Comparison of ENCODE assay signal across 8 cellular contexts in the genomic region with DNA sequence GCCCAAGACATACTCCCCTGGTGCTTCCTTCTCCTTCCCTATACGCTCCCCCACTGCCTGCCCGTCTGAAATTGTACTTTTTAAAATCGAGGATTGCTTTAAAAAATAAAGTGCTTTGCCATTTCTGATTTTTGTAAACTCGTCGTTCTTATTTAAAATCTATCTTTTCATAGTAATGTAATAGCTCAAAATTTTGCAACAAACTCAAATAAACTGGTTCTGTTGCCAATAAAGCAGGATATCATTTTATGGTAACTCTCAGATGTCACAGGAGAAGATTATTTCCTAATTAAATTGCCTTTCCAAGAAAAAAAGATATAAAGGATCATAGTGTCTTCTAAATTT. TPM values are rescaled to one million over a fixed set of nuclear protein-coding genes. Genes with fewer than 3 reads are reported as not detected.
DNase-seq lines count a peak whose midpoint lies in the region; ATAC-seq, FAIRE-seq and TF ChIP-seq lines count a peak whose summit lies in the region.

No MANE protein-coding gene starts in this region.

- H4K20me1 ChIP-seq in SK-N-SH (ENCODE audit: insufficient read depth): no peaks in the 10 kb centered on the region

- TF ChIP-seq CTCF in SK-N-SH (IDR thresholded peaks at IDR 0.05): no peak
- TF ChIP-seq CTCF in kidney (IDR thresholded peaks at IDR 0.05; ENCODE audit: borderline replicate concordance, extremely low read depth, insufficient read depth): no peak

- H3K27ac Mint-ChIP-seq in activated naive CD8-positive, alpha-beta T cell treated with anti-CD3 and anti-CD28 coated beads, Interleukin-2, amount 10 ng/mL, durations not matched to agents 7 days and 5 days: peak overlapping the region; percentile 88

- H3K27me3 Mint-ChIP-seq in activated naive CD8-positive, alpha-beta T cell treated with anti-CD3 and anti-CD28 coated beads, Interleukin-2, amount 10 ng/mL, durations not matched to agents 7 days and 5 days: no peaks in the 10 kb centered on the region

- H3K79me2 ChIP-seq in SK-N-SH (ENCODE audit: insufficient read depth): peaks cover 36% of the 10 kb centered on the region

- peaks cover 20% of the 10 kb centered on the region for H3K4me1 Mint-ChIP-seq in activated naive CD8-positive, alpha-beta T cell treated with anti-CD3 and anti-CD28 coated beads, Interleukin-2, amount 10 ng/mL, durations not matched to agents 7 days and 5 days

- H2AFZ ChIP-seq in SK-N-SH (ENCODE audit: low read depth): peak overlapping the region; percentile 88

- TF ChIP-seq RAD21 in SK-N-SH (IDR thresholded peaks at IDR 0.05; ENCODE audit: low read length): no peak

- peaks cover 10 to 13% of the 10 kb centered on the region in 2 experiments; a peak in 3 of 4 replicates for H3K4me1 ChIP-seq in SK-N-SH (ENCODE audit: control insufficient read depth in 1 of 2, insufficient read depth in 2 of 2, low read depth in 1 of 2, low read length in 1 of 2)
- peaks cover 5 to 7% of the 10 kb centered on the region in 2 donors for H3K4me1 ChIP-seq in kidney (ENCODE audit: control insufficient read depth in 1 of 2, insufficient read depth in 1 of 2, low read depth in 1 of 2, low read length in 2 of 2)
- H3K4me1 ChIP-seq in subcutaneous abdominal adipose tissue (ENCODE audit: control insufficient read depth in 5 of 5, insufficient read depth in 5 of 5, low read length in 5 of 5): peaks cover 0 to 24% (median 22%) of the 10 kb centered on the region in 5 donors

- H3K36me3 Mint-ChIP-seq in activated naive CD8-positive, alpha-beta T cell treated with anti-CD3 and anti-CD28 coated beads, Interleukin-2, amount 10 ng/mL, durations not matched to agents 7 days and 5 days: peaks cover 6% of the 10 kb centered on the region

- peak overlapping the region; percentile 81 for H3K4me3 Mint-ChIP-seq in activated naive CD8-positive, alpha-beta T cell treated with anti-CD3 and anti-CD28 coated beads, Interleukin-2, amount 10 ng/mL, durations not matched to agents 7 days and 5 days

- H3K27ac ChIP-seq in SK-N-SH (ENCODE audit: low read depth in 2 of 2, low read length in 1 of 2): peak overlapping the region; percentile 98 to 99
- H3K27ac ChIP-seq in kidney (ENCODE audit: low read depth in 2 of 2, low read length in 2 of 2): peak overlapping the region; percentile 89 to 91
- peak overlapping the region; percentile 81 for H3K27ac ChIP-seq in subcutaneous abdominal adipose tissue (ENCODE audit: low read depth, low read length)

- H3K9me3 Mint-ChIP-seq in activated naive CD8-positive, alpha-beta T cell treated with anti-CD3 and anti-CD28 coated beads, Interleukin-2, amount 10 ng/mL, durations not matched to agents 7 days and 5 days: peaks cover 3% of the 10 kb centered on the region

- H3K27me3 ChIP-seq in SK-N-SH (ENCODE audit: insufficient read depth): no peaks in the 10 kb centered on the region
- no peaks in the 10 kb centered on the region for H3K27me3 ChIP-seq in subcutaneous abdominal adipose tissue (ENCODE audit: control insufficient read depth in 5 of 5, insufficient read depth in 4 of 5, low read length in 5 of 5)

- no peak for FAIRE-seq in kidney (lab: Jason Lieb, UNC)

- no peak for TF ChIP-seq EP300 in SK-N-SH (IDR thresholded peaks at IDR 0.05; ENCODE audit: borderline replicate concordance in 1 of 2, low read depth in 1 of 2, low read length in 1 of 2)

- POLR2A ChIA-PET in SK-N-SH (lab: Yijun Ruan, JAX): interaction anchor here (0.7 to 1.8 kb wide), 8 partner anchors 9 to 403 kb away, joined by 3 to 7 read pairs (median 4); no protein-coding TSS in a partner anchor
- POLR2A ChIA-PET in activated naive CD8-positive, alpha-beta T cell treated with anti-CD3 and anti-CD28 coated beads, Interleukin-2, amount 10 ng/mL, durations not matched to agents 7 days and 5 days (lab: Charles Lee): interaction anchor here (2.1 to 2.8 kb wide), 2 partner anchors 16 to 227 kb away, joined by 10 to 21 read pairs; no protein-coding TSS in a partner anchor

- H3K4me2 ChIP-seq in SK-N-SH: peak overlapping the region; percentile 89

- intact Hi-C loops in kidney (cut with DNase I): no loop called here

- DNase-seq in SK-N-SH (no peak), kidney (no peak), NCI-H1417 (lab: John Stamatoyannopoulos, UW) (no peak), DMS 273 (lab: John Stamatoyannopoulos, UW; ENCODE audit: unreplicated experiment) (no peak), SKM-1 (lab: John Stamatoyannopoulos, UW; ENCODE audit: unreplicated experiment) (no peak)
- no peak for DNase-seq in activated naive CD8-positive, alpha-beta T cell treated with anti-CD3 and anti-CD28 coated beads, Interleukin-2, amount 10 ng/mL, durations not matched to agents 7 days and 5 days

- H3K36me3 ChIP-seq in SK-N-SH (replicated peaks in 1 of 2; ENCODE audit: control insufficient read depth in 1 of 2, insufficient read depth in 2 of 2, low read length in 1 of 2) (peaks cover 22% of the 10 kb centered on the region in 2 experiments), kidney (ENCODE audit: control insufficient read depth in 1 of 2, insufficient read depth in 2 of 2, low read length in 2 of 2) (no peaks in the 10 kb centered on the region), subcutaneous abdominal adipose tissue (ENCODE audit: control insufficient read depth in 5 of 5, insufficient read depth in 5 of 5, low read length in 5 of 5) (no peaks in the 10 kb centered on the region)

- no peak for ATAC-seq in SK-N-SH treated with all-trans-retinoic acid at 6 μM for 48 hours
- no peak for ATAC-seq in activated naive CD8-positive, alpha-beta T cell treated with anti-CD3 and anti-CD28 coated beads, Interleukin-2, amount 10 ng/mL, durations not matched to agents 7 days and 5 days (ENCODE audit: low read depth)

- H3K4me3 ChIP-seq in SK-N-SH (ENCODE audit: low read depth in 2 of 2, low read length in 1 of 2): peak overlapping the region; percentile 62 to 87
- H3K4me3 ChIP-seq in kidney (ENCODE audit: low read length in 2 of 2): peak overlapping the region; percentile 75 to 93
- peak overlapping the region in 4 of 5 donors; percentile 77 to 87 (median 81) for H3K4me3 ChIP-seq in subcutaneous abdominal adipose tissue (ENCODE audit: low read depth in 1 of 5, low read length in 5 of 5)

- H3K9ac ChIP-seq in SK-N-SH (peak overlapping the region; percentile 98), kidney (ENCODE audit: low read length in 2 of 2) (peak overlapping the region in 1 of 2 donors; percentile 66), subcutaneous abdominal adipose tissue (ENCODE audit: low read length in 5 of 5) (peak overlapping the region; percentile 42 to 87 (median 67))

- peaks cover 18% of the 10 kb centered on the region for H3F3A ChIP-seq in SK-N-SH (replicated peaks; ENCODE audit: insufficient read depth)

- no peaks in the 10 kb centered on the region for H3K9me2 ChIP-seq in SK-N-SH

- H3K9me3 ChIP-seq in SK-N-SH (no peaks in the 10 kb centered on the region), kidney (ENCODE audit: control insufficient read depth in 1 of 2, low read length in 2 of 2) (no peaks in the 10 kb centered on the region), subcutaneous abdominal adipose tissue (ENCODE audit: control insufficient read depth in 5 of 5, low read length in 5 of 5) (no peaks in the 10 kb centered on the region)

- WGBS in SK-N-SH (ENCODE audit: low lambda C conversion rate): 6% methylated on average over 5 of the region's 5 CpGs

- CTCF ChIA-PET in SK-N-SH (lab: Yijun Ruan, JAX): interaction anchor here (0.9 to 3.0 kb wide), 6 partner anchors 20 to 403 kb away, joined by 3 to 16 read pairs (median 6); no protein-coding TSS in a partner anchor

TF ChIP-seq in SK-N-SH, 30 proteins besides CTCF, POLR2A, EP300 and RAD21:
- TF ChIP-seq CHD2 (IDR thresholded peaks at IDR 0.05; ENCODE audit: low read length, partially characterized antibody): no peak
- no peak for TF ChIP-seq TEAD4 (IDR thresholded peaks at IDR 0.05; ENCODE audit: borderline replicate concordance, insufficient read depth)
- TF ChIP-seq SIN3A (IDR thresholded peaks at IDR 0.05; ENCODE audit: borderline replicate concordance, low read depth, low read length): no peak
- no peak for TF ChIP-seq TAF1 (IDR thresholded peaks at IDR 0.05; ENCODE audit: borderline replicate concordance, low read depth, low read length)
- no peak for TF ChIP-seq NFIC (IDR thresholded peaks at IDR 0.05; ENCODE audit: borderline replicate concordance)

TF ChIP-seq in SK-N-SH treated with all-trans-retinoic acid at 6 μM for 48 hours, 23 proteins besides CTCF, POLR2A, EP300 and RAD21 (continues in another document):
- TF ChIP-seq TOX (CRISPR knock-in tag; IDR thresholded peaks at IDR 0.05; ENCODE audit: borderline replicate concordance): no peak
- TF ChIP-seq ZC3H10 (CRISPR knock-in tag; IDR thresholded peaks at IDR 0.05): no peak
- no peak for TF ChIP-seq ISL1 (CRISPR knock-in tag; IDR thresholded peaks at IDR 0.05)
- TF ChIP-seq, protein P1, sequence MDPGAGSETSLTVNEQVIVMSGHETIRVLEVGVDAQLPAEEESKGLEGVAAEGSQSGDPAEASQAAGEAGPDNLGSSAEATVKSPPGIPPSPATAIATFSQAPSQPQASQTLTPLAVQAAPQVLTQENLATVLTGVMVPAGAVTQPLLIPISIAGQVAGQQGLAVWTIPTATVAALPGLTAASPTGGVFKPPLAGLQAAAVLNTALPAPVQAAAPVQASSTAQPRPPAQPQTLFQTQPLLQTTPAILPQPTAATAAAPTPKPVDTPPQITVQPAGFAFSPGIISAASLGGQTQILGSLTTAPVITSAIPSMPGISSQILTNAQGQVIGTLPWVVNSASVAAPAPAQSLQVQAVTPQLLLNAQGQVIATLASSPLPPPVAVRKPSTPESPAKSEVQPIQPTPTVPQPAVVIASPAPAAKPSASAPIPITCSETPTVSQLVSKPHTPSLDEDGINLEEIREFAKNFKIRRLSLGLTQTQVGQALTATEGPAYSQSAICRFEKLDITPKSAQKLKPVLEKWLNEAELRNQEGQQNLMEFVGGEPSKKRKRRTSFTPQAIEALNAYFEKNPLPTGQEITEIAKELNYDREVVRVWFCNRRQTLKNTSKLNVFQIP (CRISPR knock-in tag; IDR thresholded peaks at IDR 0.05; ENCODE audit: borderline replicate concordance, low read depth): no peak
- no peak for TF ChIP-seq OSR1 (CRISPR knock-in tag; IDR thresholded peaks at IDR 0.05)
- TF ChIP-seq SNAI2 (CRISPR knock-in tag; IDR thresholded peaks at IDR 0.05): no peak
- no peak for TF ChIP-seq ZNF565 (CRISPR knock-in tag; conservative IDR thresholded peaks at IDR 0.05; ENCODE audit: low read depth)
- no peak for TF ChIP-seq ZNF70 (CRISPR knock-in tag; IDR thresholded peaks at IDR 0.05)

RNA-seq across cellular contexts. Expression of a gene that starts 1.3 kb away (rescaled TPM):
- polyA plus RNA-seq in SK-N-SH (2012; rRNA removed) (94.4 and 143 TPM in 2 replicates), kidney (ENCODE audit: insufficient read depth, low read depth, low replicate concordance) (37.0 TPM)
- polyA plus RNA-seq in SK-N-SH (2012; cell fraction: cytosol; rRNA removed): 140 and 180 TPM in 2 replicates
- polyA plus RNA-seq in SK-N-SH (2012; cell fraction: nucleus; rRNA removed): 72.8 and 166 TPM in 2 replicates
- total RNA-seq in activated naive CD8-positive, alpha-beta T cell treated with anti-CD3 and anti-CD28 coated beads, Interleukin-2, amount 10 ng/mL, durations not matched to agents 7 days and 5 days: 10 to 100 TPM; 19.6 to 20.2 TPM
- total RNA-seq in kidney: 20.9 TPM
